Comparison of ENCODE assay signal across 10 cellular contexts in the genomic region with DNA sequence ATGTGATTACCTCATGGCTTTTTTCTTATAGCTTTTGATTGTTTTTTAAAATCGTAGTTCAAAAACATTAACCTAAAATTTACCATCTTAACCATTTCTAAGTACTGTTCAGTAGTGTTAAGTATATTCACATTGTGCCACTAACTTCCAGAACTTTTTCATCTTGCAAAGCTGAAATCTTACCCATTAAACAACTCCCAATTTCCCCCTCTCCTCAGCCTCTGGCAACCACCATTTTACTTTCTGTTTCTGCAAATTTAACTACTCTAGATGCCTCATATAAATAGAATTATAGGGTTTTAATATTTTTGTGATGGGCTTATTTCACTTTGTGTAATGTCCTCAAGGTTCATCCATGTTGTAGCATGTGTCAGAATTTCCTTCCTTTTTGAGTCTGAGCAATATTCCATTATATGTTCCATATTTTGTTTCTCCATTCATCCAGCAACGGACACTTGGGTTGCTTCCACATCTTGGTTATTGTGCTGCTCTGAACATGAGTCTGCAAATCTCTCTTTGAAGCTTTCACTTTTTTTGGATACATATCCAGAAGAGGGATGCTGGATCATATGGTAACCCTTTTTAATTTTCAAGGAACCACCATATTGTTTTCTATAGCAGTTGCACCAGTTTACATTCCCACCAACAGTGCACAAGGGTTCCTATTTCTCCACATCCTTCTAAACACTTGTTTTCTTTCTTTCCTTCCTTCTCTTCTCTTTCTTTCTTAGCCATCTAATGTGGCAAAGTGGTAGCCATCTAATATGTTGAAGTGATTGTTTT. TPM values are rescaled to one million over a fixed set of nuclear protein-coding genes. Genes with fewer than 3 reads are reported as not detected.
DNase-seq lines count a peak whose midpoint lies in the region; TF ChIP-seq lines count a peak whose summit lies in the region.
"Had no signal": no experiment of that assay in that cellular context is flagged by ENCODE, and none has a peak within 500 bp of the region (broad histone marks: within the 10 kb centered on the region; RNA-seq: fewer than 3 reads in every experiment).

No MANE protein-coding gene starts in this region.

- peaks cover 4% of the 10 kb centered on the region for H3K9me3 Mint-ChIP-seq in neural progenitor cell

- no peak overlapping the region for H3K4me3 Mint-ChIP-seq in neural progenitor cell

- H4K20me1 ChIP-seq in neural progenitor cell (ENCODE audit: low read depth) = peaks cover 89% of the 10 kb centered on the region

- no peak overlapping the region for H3K27ac ChIP-seq in neural progenitor cell
- H3K27ac ChIP-seq: epithelial cell of prostate had no signal

- in situ Hi-C loops in Caki2 (cut with HindIII; ENCODE audit: low pct_unique_long_range_greater_than_20kb, low sequenced_read_pairs) = no loop called here

- DNase-seq in Caki2 (ENCODE audit: low read depth) = peak; percentile 28
- peak; percentile 53 for DNase-seq in LHCN-M2 (ENCODE audit: low read depth)
- peak; percentile 58 to 70 for DNase-seq in cardiac fibroblast (ENCODE audit: low read depth in 2 of 2)
- DNase-seq in neural progenitor cell (ENCODE audit: low spot score) = no peak
- DNase-seq in Kasumi-1 (lab: John Stamatoyannopoulos, UW) = no peak
- no peak for DNase-seq in GOT3 (lab: John Stamatoyannopoulos, UW)
- DNase-seq in kidney glomerular epithelial cell (lab: John Stamatoyannopoulos, UW) = no peak
- DNase-seq: midbrain, NCI-H1694 treated with DMSO at 0.1 percent for 48 hours had no signal

- no peaks in the 10 kb centered on the region for H3K36me3 ChIP-seq in neural progenitor cell

- no peak overlapping the region for H3K9ac ChIP-seq in neural progenitor cell

- peaks cover 100% of the 10 kb centered on the region for H3K79me2 ChIP-seq in neural progenitor cell (ENCODE audit: low read depth)

- H3K27ac Mint-ChIP-seq in neural progenitor cell = no peak overlapping the region

- peaks cover 53% of the 10 kb centered on the region for H3K4me1 ChIP-seq in neural progenitor cell

- H2AFZ ChIP-seq in neural progenitor cell (replicated peaks) = no peak overlapping the region

- H3K4me3 ChIP-seq in cardiac fibroblast (replicated peaks in 1 of 2; ENCODE audit: low read depth in 2 of 2, low read length in 2 of 2) = peak overlapping the region; percentile 39 to 82
- H3K4me3 ChIP-seq in neural progenitor cell = peak overlapping the region; percentile 75

- peaks cover 15% of the 10 kb centered on the region for H3F3A ChIP-seq in neural progenitor cell (ENCODE audit: low read depth)

- peak overlapping the region; percentile 98 for H3K4me2 ChIP-seq in neural progenitor cell

- no peaks in the 10 kb centered on the region for H3K27me3 Mint-ChIP-seq in neural progenitor cell (ENCODE audit: insufficient read depth, low read depth)

- TF ChIP-seq CTCF in cardiac fibroblast (IDR thresholded peaks at IDR 0.05; ENCODE audit: low read depth, low read length) (no peak), neural progenitor cell (IDR thresholded peaks at IDR 0.05) (no peak)

- no peaks in the 10 kb centered on the region for H3K27me3 ChIP-seq in neural progenitor cell

- H3K9me3 ChIP-seq in neural progenitor cell (ENCODE audit: low read depth) = no peaks in the 10 kb centered on the region

- peaks cover 21% of the 10 kb centered on the region for H3K4me1 Mint-ChIP-seq in neural progenitor cell

- peaks cover 27% of the 10 kb centered on the region for H3K36me3 Mint-ChIP-seq in neural progenitor cell

RNA-seq across cellular contexts. Expression of gene HIF1A, which starts 5.0 kb away (rescaled TPM):
- total RNA-seq in Caki2 (2014; rRNA removed; shearing (Covaris generic); ENCODE audit: low replicate concordance) = 57.5 and 76.9 TPM in 2 replicates
- 918 and 1,000 TPM in 2 replicates for total RNA-seq in LHCN-M2 (2014; rRNA removed)
- polyA plus RNA-seq in LHCN-M2 (2012) = 299 TPM
- 185 and 299 TPM in 2 replicates for total RNA-seq in neural progenitor cell (ENCODE audit: low replicate concordance)

Comparison
In these comparisons a context has a peak if more than half of its experiments do, and no peak if none do; other contexts are left out.
1. DNase-seq: peak in Caki2 (single experiment), LHCN-M2 (single experiment) and cardiac fibroblast (2 of 2); none in neural progenitor cell (single experiment), Kasumi-1 (0 of 2), GOT3 (single experiment) and kidney glomerular epithelial cell (single experiment).